8 cellular contexts compared by ENCODE assay signal in genomic region chr2:86441392-86441788, GRCh38. TPM values are rescaled to one million over a fixed set of nuclear protein-coding genes. Genes with fewer than 3 reads are reported as not detected.
DNase-seq lines count a peak whose midpoint lies in the region; ATAC-seq, FAIRE-seq and TF ChIP-seq lines count a peak whose summit lies in the region.

No MANE protein-coding gene starts in this region.

- 0% methylated on average over 23 to 49 of the region's 49 CpGs for WGBS in pancreas, 2 donors

- no peak for TF ChIP-seq CTCF in pancreas (IDR thresholded peaks at IDR 0.05)
- no peak for TF ChIP-seq CTCF in GM13976 (IDR thresholded peaks at IDR 0.05; ENCODE audit: borderline replicate concordance, control extremely low read depth, extremely low read depth, insufficient read depth, missing control alignments)

- H3K27me3 Mint-ChIP-seq in activated CD8-positive, alpha-beta memory T cell treated with anti-CD3 and anti-CD28 coated beads, Interleukin-2, amount 10 ng/mL, durations not matched to agents 7 days and 5 days: peaks cover 4% of the 10 kb centered on the region

- H3K4me3 ChIP-seq in MG63: peak overlapping the region; percentile 69
- H3K4me3 ChIP-seq in endocrine pancreas (ENCODE audit: control insufficient read depth, insufficient read depth, low read length): no peak overlapping the region
- H3K4me3 ChIP-seq in pancreas: peak overlapping the region; percentile 43 to 72 (median 65)

- H3K27ac Mint-ChIP-seq in activated CD8-positive, alpha-beta memory T cell treated with anti-CD3 and anti-CD28 coated beads, Interleukin-2, amount 10 ng/mL, durations not matched to agents 7 days and 5 days: peak overlapping the region; percentile 100

- no peak for DNase-seq in activated CD8-positive, alpha-beta memory T cell treated with anti-CD3 and anti-CD28 coated beads, Interleukin-2, amount 10 ng/mL, durations not matched to agents 7 days and 5 days
- DNase-seq in activated CD8-positive, alpha-beta memory T cell treated with anti-CD3 and anti-CD28 coated beads, Interleukin-2, amount 50 U/mL, for 48 hours: no peak
- DNase-seq in MG63 (no peak), pancreas (no peak), NCI-H1048 (lab: John Stamatoyannopoulos, UW) (no peak), GM13976 (ENCODE audit: low spot score) (no peak), SK-N-DZ (ENCODE audit: low spot score) (no peak)

- H3K9me3 ChIP-seq in MG63: peaks cover 21% of the 10 kb centered on the region
- H3K9me3 ChIP-seq in endocrine pancreas (ENCODE audit: control insufficient read depth, low read length): peaks cover 2% of the 10 kb centered on the region
- H3K9me3 ChIP-seq in pancreas: peaks cover 0 to 8% (median 5%) of the 10 kb centered on the region in 4 donors

- CTCF ChIA-PET in activated CD8-positive, alpha-beta memory T cell treated with anti-CD3 and anti-CD28 coated beads, Interleukin-2, amount 10 ng/mL, durations not matched to agents 7 days and 5 days (lab: Charles Lee): interaction anchor here (1.0 to 1.9 kb wide), 5 partner anchors 18 to 221 kb away, joined by 3 to 9 read pairs (median 6); no protein-coding TSS in a partner anchor

- no peak for ATAC-seq in activated CD8-positive, alpha-beta memory T cell treated with anti-CD3 and anti-CD28 coated beads, Interleukin-2, amount 10 ng/mL, durations not matched to agents 7 days and 5 days
- ATAC-seq in pancreas: no peak

- H3K9me3 Mint-ChIP-seq in activated CD8-positive, alpha-beta memory T cell treated with anti-CD3 and anti-CD28 coated beads, Interleukin-2, amount 10 ng/mL, durations not matched to agents 7 days and 5 days (ENCODE audit: low read depth): peaks cover 21% of the 10 kb centered on the region

- peaks cover 42% of the 10 kb centered on the region for H3K4me1 Mint-ChIP-seq in activated CD8-positive, alpha-beta memory T cell treated with anti-CD3 and anti-CD28 coated beads, Interleukin-2, amount 10 ng/mL, durations not matched to agents 7 days and 5 days

- H3K36me3 ChIP-seq in MG63 (peaks cover 31% of the 10 kb centered on the region), endocrine pancreas (ENCODE audit: control insufficient read depth, insufficient read depth, low read length) (no peaks in the 10 kb centered on the region), pancreas (no peaks in the 10 kb centered on the region)

- in situ Hi-C loops in GM13976 (cut with MboI; ENCODE audit: low sequenced_read_pairs, unreplicated experiment): no loop called here

- peaks cover 14% of the 10 kb centered on the region for H3K4me1 ChIP-seq in endocrine pancreas (ENCODE audit: control insufficient read depth, insufficient read depth, low read length)
- peaks cover 22 to 32% (median 29%) of the 10 kb centered on the region in 3 donors for H3K4me1 ChIP-seq in pancreas

- intact Hi-C loops in pancreas (cut with DNase I): no loop called here

- peak overlapping the region; percentile 23 for H3K9ac ChIP-seq in endocrine pancreas (ENCODE audit: control insufficient read depth, insufficient read depth, low read length)

- H3K27ac ChIP-seq in pancreas: peak overlapping the region; percentile 86 to 97 (median 95)

- H3K4me3 Mint-ChIP-seq in activated CD8-positive, alpha-beta memory T cell treated with anti-CD3 and anti-CD28 coated beads, Interleukin-2, amount 10 ng/mL, durations not matched to agents 7 days and 5 days: peak overlapping the region; percentile 89

- peaks cover 54% of the 10 kb centered on the region for H3K36me3 Mint-ChIP-seq in activated CD8-positive, alpha-beta memory T cell treated with anti-CD3 and anti-CD28 coated beads, Interleukin-2, amount 10 ng/mL, durations not matched to agents 7 days and 5 days

- FAIRE-seq in pancreas (lab: Jason Lieb, UNC): no peak

- no peaks in the 10 kb centered on the region for H3K27me3 ChIP-seq in MG63
- H3K27me3 ChIP-seq in endocrine pancreas (ENCODE audit: control insufficient read depth, insufficient read depth, low read length): no peaks in the 10 kb centered on the region
- no peaks in the 10 kb centered on the region for H3K27me3 ChIP-seq in pancreas

RNA-seq across cellular contexts. Expression of gene KDM3A, which starts 0.2 kb away (rescaled TPM):
- 10 to 100 TPM; 49.6 to 56.7 TPM for total RNA-seq in activated CD8-positive, alpha-beta memory T cell treated with anti-CD3 and anti-CD28 coated beads, Interleukin-2, amount 10 ng/mL, durations not matched to agents 7 days and 5 days
- 12.5 and 27.9 TPM in 2 replicates for total RNA-seq in MG63 (2014; rRNA removed; shearing (Covaris generic); ENCODE audit: low replicate concordance)
- 10 to 100 TPM; 21.6 to 35.4 (median 28.3) TPM for total RNA-seq in pancreas
- polyA plus RNA-seq in pancreas: 10 to 100 TPM; 15.4 to 23.0 TPM
- 20.5 and 21.7 TPM in 2 replicates for polyA plus RNA-seq in SK-N-DZ (2014; cell fraction: cytosol; rRNA removed)
- polyA plus RNA-seq in SK-N-DZ (2014; cell fraction: nucleus; rRNA removed): 36.7 and 53.0 TPM in 2 replicates
